ENCODE assay signal across 11 cellular contexts in the genomic region with DNA sequence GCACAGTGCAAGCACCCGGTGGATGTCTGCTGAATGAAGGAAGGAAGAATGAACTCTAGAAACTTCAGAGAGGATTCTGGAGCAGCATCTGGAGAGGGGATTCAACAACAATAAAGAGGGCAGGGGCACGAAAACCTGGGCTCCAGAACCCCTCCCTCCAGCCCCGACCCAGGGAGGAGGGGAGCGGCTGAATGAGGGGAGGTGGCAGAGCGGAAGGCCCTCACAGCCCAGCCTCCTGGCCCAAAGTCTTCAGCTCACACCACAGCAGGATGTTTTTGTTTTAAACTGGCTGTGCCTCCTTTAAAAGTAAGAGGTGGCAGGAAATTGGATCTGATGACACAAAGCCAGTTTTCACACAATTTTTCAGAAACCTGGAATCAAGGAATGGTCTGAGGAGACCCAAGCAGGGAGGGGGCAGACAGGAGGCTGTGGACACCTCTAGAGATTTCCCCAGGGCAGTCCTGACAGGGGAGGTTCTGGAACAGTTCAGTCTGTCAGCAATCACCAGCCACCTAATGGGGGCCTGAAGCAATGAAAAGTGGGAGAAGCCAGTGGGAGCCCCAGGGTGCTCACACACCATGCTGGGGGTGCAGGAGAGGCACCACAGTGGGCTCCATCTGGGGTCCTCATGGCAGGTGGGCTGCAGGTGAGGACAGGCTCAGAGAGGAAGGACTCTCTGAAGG. TPM values are rescaled to one million over a fixed set of nuclear protein-coding genes. Genes with fewer than 3 reads are reported as not detected.
A peak's percentile ranks its signal among the peaks of the same experiment; 100 is the strongest.
DNase-seq lines count a peak whose midpoint lies in the region; ATAC-seq and TF ChIP-seq lines count a peak whose summit lies in the region.
"Had no signal": no experiment of that assay in that cellular context is flagged by ENCODE, and none has a peak within 500 bp of the region (broad histone marks: within the 10 kb centered on the region; RNA-seq: fewer than 3 reads in every experiment).

No MANE protein-coding gene starts in this region.

- no peak for TF ChIP-seq CTCF in glutamatergic neuron (IDR thresholded peaks at IDR 0.05; ENCODE audit: partially characterized antibody, unreplicated experiment)

- H3K27me3 Mint-ChIP-seq in CD4-positive, CD25-positive, alpha-beta regulatory T cell, result no peaks in the 10 kb centered on the region
- H3K27me3 Mint-ChIP-seq in T-helper 17 cell (peaks cover 4% of the 10 kb centered on the region), glutamatergic neuron (ENCODE audit: unreplicated experiment) (peaks cover 8% of the 10 kb centered on the region)
- H3K27me3 Mint-ChIP-seq: stimulated activated naive CD8-positive, alpha-beta T cell treated with anti-CD3 and anti-CD28 coated beads, Interleukin-15, Interleukin-2, amounts not matched to agents 100 ng/mL and 50 ng/mL, for 24 hours had no signal

- no peaks in the 10 kb centered on the region for H3K36me3 ChIP-seq in CD4-positive, CD25-positive, alpha-beta regulatory T cell (ENCODE audit: control insufficient read depth, insufficient read depth, low read length)
- H3K36me3 ChIP-seq: spleen had no signal

- H3K36me3 Mint-ChIP-seq in CD4-positive, CD25-positive, alpha-beta regulatory T cell, result no peaks in the 10 kb centered on the region
- peaks cover 2% of the 10 kb centered on the region for H3K36me3 Mint-ChIP-seq in T-helper 17 cell (ENCODE audit: low read depth)
- H3K36me3 Mint-ChIP-seq in glutamatergic neuron (ENCODE audit: unreplicated experiment), result no peaks in the 10 kb centered on the region

- no peak overlapping the region for H3K4me3 ChIP-seq in CD4-positive, CD25-positive, alpha-beta regulatory T cell (ENCODE audit: low read depth, low read length)
- H3K4me3 ChIP-seq: spleen had no signal

- no peak overlapping the region for H3K27ac ChIP-seq in CD4-positive, CD25-positive, alpha-beta regulatory T cell (ENCODE audit: insufficient read depth, low read length, poor library complexity, severe bottlenecking)
- H3K27ac ChIP-seq: 22Rv1, spleen had no signal

- DNase-seq in DMS153 treated with DMSO at 0.1 percent for 48 hours (lab: John Stamatoyannopoulos, UW; ENCODE audit: unreplicated experiment), result peak; percentile 12
- no peak for DNase-seq in DMS153 (lab: John Stamatoyannopoulos, UW)
- peak in 1 of 3 donors; percentile 52 for DNase-seq in CD4-positive, CD25-positive, alpha-beta regulatory T cell
- no peak for DNase-seq in T-helper 17 cell
- no peak for DNase-seq in glutamatergic neuron
- DNase-seq in NOMO-1 treated with DMSO at 0.1 percent for 48 hours (lab: John Stamatoyannopoulos, UW; ENCODE audit: unreplicated experiment), result no peak
- DNase-seq in SIG-M5 (lab: John Stamatoyannopoulos, UW), result no peak
- DNase-seq: spleen had no signal

- no peaks in the 10 kb centered on the region for H3K9me3 ChIP-seq in CD4-positive, CD25-positive, alpha-beta regulatory T cell (ENCODE audit: control insufficient read depth in 2 of 2, low read length in 2 of 2)
- no peaks in the 10 kb centered on the region for H3K9me3 ChIP-seq in T-helper 17 cell (ENCODE audit: control insufficient read depth, low read length, poor library complexity, severe bottlenecking)
- H3K9me3 ChIP-seq: spleen had no signal

- no peaks in the 10 kb centered on the region for H3K9me3 Mint-ChIP-seq in CD4-positive, CD25-positive, alpha-beta regulatory T cell
- peaks cover 12% of the 10 kb centered on the region for H3K9me3 Mint-ChIP-seq in glutamatergic neuron (ENCODE audit: unreplicated experiment)
- H3K9me3 Mint-ChIP-seq: stimulated activated naive CD8-positive, alpha-beta T cell treated with anti-CD3 and anti-CD28 coated beads, Interleukin-15, Interleukin-2, amounts not matched to agents 100 ng/mL and 50 ng/mL, for 24 hours had no signal

- peaks cover 5 to 49% (median 23%) of the 10 kb centered on the region in 4 donors for H3K4me1 Mint-ChIP-seq in CD4-positive, CD25-positive, alpha-beta regulatory T cell
- H3K4me1 Mint-ChIP-seq in T-helper 17 cell (peaks cover 28% of the 10 kb centered on the region), glutamatergic neuron (ENCODE audit: low read depth, unreplicated experiment) (peaks cover 41% of the 10 kb centered on the region)

- ATAC-seq in CD4-positive, CD25-positive, alpha-beta regulatory T cell (ENCODE audit: low read depth in 2 of 2), result no peak
- no peak for ATAC-seq in T-helper 17 cell
- no peak for ATAC-seq in GM18511 (IDR thresholded peaks at IDR 0.05; ENCODE audit: unreplicated experiment)

- H3K4me3 Mint-ChIP-seq in CD4-positive, CD25-positive, alpha-beta regulatory T cell, result peak overlapping the region; percentile 38 to 68 (median 52)
- H3K4me3 Mint-ChIP-seq in T-helper 17 cell (peak overlapping the region; percentile 15), glutamatergic neuron (ENCODE audit: unreplicated experiment) (no peak overlapping the region)
- H3K4me3 Mint-ChIP-seq: stimulated activated naive CD8-positive, alpha-beta T cell treated with anti-CD3 and anti-CD28 coated beads, Interleukin-15, Interleukin-2, amounts not matched to agents 100 ng/mL and 50 ng/mL, for 24 hours had no signal

- no peaks in the 10 kb centered on the region for H3K27me3 ChIP-seq in CD4-positive, CD25-positive, alpha-beta regulatory T cell (ENCODE audit: control insufficient read depth, insufficient read depth, low read length)

- H3K4me1 ChIP-seq in CD4-positive, CD25-positive, alpha-beta regulatory T cell (ENCODE audit: control insufficient read depth, insufficient read depth, low read length, poor library complexity, severe bottlenecking), result peaks cover 34% of the 10 kb centered on the region

- peak overlapping the region; percentile 76 to 91 (median 86) for H3K27ac Mint-ChIP-seq in CD4-positive, CD25-positive, alpha-beta regulatory T cell
- H3K27ac Mint-ChIP-seq in T-helper 17 cell (peak overlapping the region; percentile 93), glutamatergic neuron (ENCODE audit: unreplicated experiment) (peak overlapping the region; percentile 52)
- H3K27ac Mint-ChIP-seq: stimulated activated naive CD8-positive, alpha-beta T cell treated with anti-CD3 and anti-CD28 coated beads, Interleukin-15, Interleukin-2, amounts not matched to agents 100 ng/mL and 50 ng/mL, for 24 hours had no signal

RNA-seq across cellular contexts. Expression of a gene that starts 44.4 kb away (rescaled TPM):
- total RNA-seq in CD4-positive, CD25-positive, alpha-beta regulatory T cell, result 101 TPM
- 1 to 10 TPM; 1.4 to 2.1 (median 1.9) TPM for polyA plus RNA-seq in CD4-positive, CD25-positive, alpha-beta regulatory T cell
- 10 to 100 TPM; 68.7 to 81.9 TPM for total RNA-seq in T-helper 17 cell
- total RNA-seq in glutamatergic neuron (ENCODE audit: unreplicated experiment), result 112 TPM
